In the genomic region with DNA sequence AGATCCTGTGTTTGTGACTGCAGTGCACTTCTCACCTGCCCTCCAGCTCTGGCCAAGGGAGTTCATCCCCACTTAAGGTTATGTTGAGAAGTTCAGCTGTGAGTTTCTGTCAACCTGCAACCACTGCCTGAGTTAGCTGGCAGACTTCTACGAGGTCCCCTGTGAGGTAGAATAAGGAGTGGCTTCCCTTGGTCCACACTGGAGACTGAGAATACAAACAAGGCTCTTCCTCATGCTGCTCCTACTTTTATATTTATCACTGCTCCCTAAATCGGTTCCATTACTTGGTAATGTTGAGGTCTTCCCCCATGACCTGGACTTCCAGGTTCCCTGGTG, we compare ENCODE assay signal across 14 cellular contexts.
DNase-seq lines count a peak whose midpoint lies in the region; ATAC-seq and TF ChIP-seq lines count a peak whose summit lies in the region.
"Had no signal": no experiment of that assay in that cellular context is flagged by ENCODE, and none has a peak within 500 bp of the region (broad histone marks: within the 10 kb centered on the region; RNA-seq: fewer than 3 reads in every experiment).

No MANE protein-coding gene starts in this region.

- peaks cover 2% of the 10 kb centered on the region for H3K9me3 Mint-ChIP-seq in activated B cell treated with CpG ODN at 0.5 μM for 24 hours

- CTCF ChIA-PET in activated B cell treated with CpG ODN at 0.5 μM for 24 hours (lab: Charles Lee), result interaction anchor here (0.6 to 0.9 kb wide), 3 partner anchors 118 to 700 kb away, joined by 3 to 4 read pairs (median 3); no protein-coding TSS in a partner anchor

- TF ChIP-seq CTCF in activated B cell treated with CpG ODN at 0.5 μM for 24 hours (IDR thresholded peaks at IDR 0.05) (no peak), lower leg skin (IDR thresholded peaks at IDR 0.05) (no peak)

- ATAC-seq in GM18517 (IDR thresholded peaks at IDR 0.05; ENCODE audit: unreplicated experiment) (peak; percentile 50), GM21390 (IDR thresholded peaks at IDR 0.05; ENCODE audit: unreplicated experiment) (peak; percentile 47), HG03025 (IDR thresholded peaks at IDR 0.05; ENCODE audit: low FRiP score, unreplicated experiment) (peak; percentile 54), activated B cell treated with CpG ODN at 0.5 μM for 24 hours (ENCODE audit: low read depth) (peak; percentile 37)
- ATAC-seq: left cardiac atrium had no signal

- 60 to 65% methylated on average over 2 of the region's 2 CpGs for WGBS in lower leg skin, 2 donors

- no peak for DNase-seq in activated B cell treated with CpG ODN at 0.5 μM for 24 hours
- DNase-seq in activated CD4-positive, alpha-beta T cell treated with anti-CD3 and anti-CD28 coated beads, Interleukin-2, amount 50 U/mL, for 48 hours, result no peak
- DNase-seq in dedifferentiated amniotic fluid mesenchymal stem cell (ENCODE audit: extremely low spot score), result no peak
- DNase-seq in AML-193 (lab: John Stamatoyannopoulos, UW), result no peak
- no peak for DNase-seq in lower leg skin (ENCODE audit: low spot score in 2 of 2)
- DNase-seq: activated naive CD4-positive, alpha-beta T cell treated with anti-CD3 and anti-CD28 coated beads, Interleukin-2, amount 50 U/mL, for 16 hours; C1 segment of cervical spinal cord; Karpas-422; left cardiac atrium; stimulated activated CD4-positive, alpha-beta T cell treated with anti-CD3 and anti-CD28 coated beads, Interleukin-15, amount 100 ng/mL, for 24 hours had no signal

- H3K4me3 Mint-ChIP-seq in activated B cell treated with CpG ODN at 0.5 μM for 24 hours, result peak overlapping the region; percentile 42

- no peak overlapping the region for H3K4me3 ChIP-seq in lower leg skin (ENCODE audit: low read depth, poor library complexity, severe bottlenecking)
- H3K4me3 ChIP-seq: SJSA1 had no signal

- peak overlapping the region; percentile 84 for H3K27ac Mint-ChIP-seq in activated B cell treated with CpG ODN at 0.5 μM for 24 hours

- POLR2A ChIA-PET in activated B cell treated with CpG ODN at 0.5 μM for 24 hours (lab: Charles Lee), result interaction anchor here (1.2 kb wide), 1 partner anchor 620 kb away, joined by 5 read pairs; a partner anchor contains a TSS

- peaks cover 20% of the 10 kb centered on the region for H3K4me1 Mint-ChIP-seq in activated B cell treated with CpG ODN at 0.5 μM for 24 hours

- TF ChIP-seq POLR2A in lower leg skin (IDR thresholded peaks at IDR 0.05), result no peak

- H3K36me3 Mint-ChIP-seq in activated B cell treated with CpG ODN at 0.5 μM for 24 hours (ENCODE audit: low read depth), result no peaks in the 10 kb centered on the region

- intact Hi-C loops in activated B cell treated with CpG ODN at 0.5 μM for 24 hours (cut with micrococcal nuclease) (loop anchor here (1.0 to 5.0 kb wide), 3 partner anchors 9 to 38 kb away; no protein-coding TSS in a partner anchor), lower leg skin (cut with DNase I; ENCODE audit: low total_unique reads) (no loop called here)

- H3K27me3 Mint-ChIP-seq in activated B cell treated with CpG ODN at 0.5 μM for 24 hours, result no peaks in the 10 kb centered on the region
